22 cellular contexts compared by ENCODE assay signal in genomic region chr18:79778291-79778791, GRCh38. TPM values are rescaled to one million over a fixed set of nuclear protein-coding genes. Genes with fewer than 3 reads are reported as not detected.
A peak's percentile ranks its signal among the peaks of the same experiment; 100 is the strongest.
DNase-seq lines count a peak whose midpoint lies in the region; ATAC-seq and TF ChIP-seq lines count a peak whose summit lies in the region.
"Had no signal": no experiment of that assay in that cellular context is flagged by ENCODE, and none has a peak within 500 bp of the region (broad histone marks: within the 10 kb centered on the region; RNA-seq: fewer than 3 reads in every experiment).

No MANE protein-coding gene starts in this region.

- H3K36me3 Mint-ChIP-seq in activated B cell treated with CpG ODN at 0.5 μM for 24 hours (ENCODE audit: low read depth) = no peaks in the 10 kb centered on the region
- H3K36me3 Mint-ChIP-seq: CD4-positive, CD25-positive, alpha-beta regulatory T cell; IgD-negative memory B cell had no signal

- H3K27ac Mint-ChIP-seq in activated B cell treated with CpG ODN at 0.5 μM for 24 hours = no peak overlapping the region
- H3K27ac Mint-ChIP-seq: CD4-positive, CD25-positive, alpha-beta regulatory T cell had no signal

- 50 to 62% methylated on average over 9 to 26 of the region's 26 CpGs for WGBS in upper lobe of left lung, 2 donors
- WGBS in heart right ventricle, 2 donors = 66 to 67% methylated on average over 26 of the region's 26 CpGs

- peaks cover 33% of the 10 kb centered on the region for H3K27me3 Mint-ChIP-seq in activated B cell treated with CpG ODN at 0.5 μM for 24 hours
- H3K27me3 Mint-ChIP-seq: CD4-positive, CD25-positive, alpha-beta regulatory T cell had no signal

- H3K4me1 ChIP-seq in upper lobe of left lung = no peaks in the 10 kb centered on the region
- no peaks in the 10 kb centered on the region for H3K4me1 ChIP-seq in heart right ventricle
- H3K4me1 ChIP-seq: Caco-2, SJSA1 had no signal

- CTCF ChIA-PET in activated B cell treated with CpG ODN at 0.5 μM for 24 hours (lab: Charles Lee) = no interaction called here

- TF ChIP-seq CTCF in activated B cell treated with CpG ODN at 0.5 μM for 24 hours (IDR thresholded peaks at IDR 0.05) (no peak), upper lobe of left lung (IDR thresholded peaks at IDR 0.05) (no peak), heart right ventricle (IDR thresholded peaks at IDR 0.05) (no peak)

- no peaks in the 10 kb centered on the region for H3K36me3 ChIP-seq in H7 (replicated peaks; ENCODE audit: control insufficient read depth, insufficient read depth, low read length)
- no peaks in the 10 kb centered on the region for H3K36me3 ChIP-seq in upper lobe of left lung
- no peaks in the 10 kb centered on the region for H3K36me3 ChIP-seq in heart right ventricle
- H3K36me3 ChIP-seq: SJSA1 had no signal

- H3K9me3 ChIP-seq in upper lobe of left lung (no peaks in the 10 kb centered on the region), heart right ventricle (no peaks in the 10 kb centered on the region)
- H3K9me3 ChIP-seq: Caco-2, SJSA1 had no signal

- H3K4me3 Mint-ChIP-seq in activated B cell treated with CpG ODN at 0.5 μM for 24 hours = no peak overlapping the region
- H3K4me3 Mint-ChIP-seq: CD4-positive, CD25-positive, alpha-beta regulatory T cell; IgD-negative memory B cell had no signal

- POLR2A ChIA-PET in activated B cell treated with CpG ODN at 0.5 μM for 24 hours (lab: Charles Lee) = no interaction called here

- no peak for TF ChIP-seq EP300 in upper lobe of left lung (IDR thresholded peaks at IDR 0.05)

- H3K27me3 ChIP-seq in H7 (ENCODE audit: control insufficient read depth, insufficient read depth, low read length) (no peaks in the 10 kb centered on the region), upper lobe of left lung (no peaks in the 10 kb centered on the region), heart right ventricle (peaks cover 0 to 44% (median 29%) of the 10 kb centered on the region in 7 donors)

- H3K4me3 ChIP-seq in H7 (ENCODE audit: insufficient read depth, low read depth, low read length) = no peak overlapping the region
- H3K4me3 ChIP-seq in upper lobe of left lung = no peak overlapping the region
- H3K4me3 ChIP-seq in heart right ventricle = no peak overlapping the region
- H3K4me3 ChIP-seq: SJSA1 had no signal

- DNase-seq in H7 = peak; percentile 75
- DNase-seq in activated B cell treated with CpG ODN at 0.5 μM for 24 hours = peak; percentile 8
- DNase-seq in mesenteric fat pad (ENCODE audit: low spot score) = peak; percentile 75
- peak; percentile 16 to 83 for DNase-seq in upper lobe of left lung
- no peak for DNase-seq in heart right ventricle
- DNase-seq: Caco-2; CD4-positive, CD25-positive, alpha-beta regulatory T cell; HCEC 1CT; Kasumi-1; MM.1S; NCI-H1092 treated with DMSO at 0.1 percent for 48 hours; NCI-H1694; NCI-H2107; NCI-H226; NCI-H526; NK-92 treated with Interleukin-12 subunit alpha and Interleukin-12 subunit beta, amount 100 ng/mL, for 24 hours; OCI-M1 had no signal

- H3K27ac ChIP-seq in upper lobe of left lung (no peak overlapping the region), heart right ventricle (no peak overlapping the region)
- H3K27ac ChIP-seq: SJSA1 had no signal

- intact Hi-C loops in activated B cell treated with CpG ODN at 0.5 μM for 24 hours (cut with micrococcal nuclease) = no loop called here
- intact Hi-C loops in heart right ventricle (cut with DNase I) = loop anchor here in 1 of 10 donors (10.0 kb wide), 1 partner anchor 56 kb away; no protein-coding TSS in a partner anchor

- ATAC-seq in activated B cell treated with CpG ODN at 0.5 μM for 24 hours (ENCODE audit: low read depth) (no peak), upper lobe of left lung (ENCODE audit: low FRiP score in 2 of 2) (no peak), HG02885 (IDR thresholded peaks at IDR 0.05; ENCODE audit: poor library complexity, unreplicated experiment) (no peak), heart right ventricle (no peak), GM19035 (IDR thresholded peaks at IDR 0.05; ENCODE audit: unreplicated experiment) (no peak)

- TF ChIP-seq POLR2A in upper lobe of left lung (IDR thresholded peaks at IDR 0.05) = no peak

- no peaks in the 10 kb centered on the region for H3K4me1 Mint-ChIP-seq in activated B cell treated with CpG ODN at 0.5 μM for 24 hours
- H3K4me1 Mint-ChIP-seq: CD4-positive, CD25-positive, alpha-beta regulatory T cell; IgD-negative memory B cell had no signal

- H3K9me3 Mint-ChIP-seq in activated B cell treated with CpG ODN at 0.5 μM for 24 hours = no peaks in the 10 kb centered on the region

RNA-seq across cellular contexts. Expression of gene KCNG2, which starts 19.4 kb away (rescaled TPM):
- total RNA-seq in H7 (2014; rRNA removed; shearing (Covaris generic)) = 0.14 and 0.18 TPM in 2 replicates
- not detected in 2 replicates for total RNA-seq in activated B cell treated with CpG ODN at 0.5 μM for 24 hours
- 0.51 TPM for total RNA-seq in mesenteric fat pad
- 1 to 10 TPM in 1 of 6 donors, under 1 TPM in 3, not detected in 2; 0.49 to 1.1 (median 0.73) TPM for total RNA-seq in upper lobe of left lung
- total RNA-seq in heart right ventricle = under 1 TPM in 4 of 10 donors, not detected in 6; 0.16 to 0.79 (median 0.20) TPM
- polyA plus RNA-seq in heart right ventricle = under 1 TPM in 1 of 2 donors, not detected in 1; 0.25 TPM
- total RNA-seq: Caco-2; CD4-positive, CD25-positive, alpha-beta regulatory T cell; HT1080; SJSA1 had no signal
- polyA plus RNA-seq: CD4-positive, CD25-positive, alpha-beta regulatory T cell; IgD-negative memory B cell had no signal

Comparison
In these comparisons a context has a peak if more than half of its experiments do, and no peak if none do; other contexts are left out.
1. DNase-seq: peak in H7 (single experiment), activated B cell treated with CpG ODN at 0.5 μM for 24 hours (single experiment), mesenteric fat pad (single experiment) and upper lobe of left lung (2 of 2); none in heart right ventricle (0 of 2).